Comparison of ENCODE assay signal across 1 cellular context in genomic region chr5:146290318-146290717, GRCh38.
A peak's percentile ranks its signal among the peaks of the same experiment; 100 is the strongest.
TF ChIP-seq lines count a peak whose summit lies in the region.

No MANE protein-coding gene starts in this region.

TF ChIP-seq in HEK293, 187 proteins besides CTCF, POLR2A, EP300 and RAD21 (continued from another document):
- no peak for TF ChIP-seq ZNF692 (tag by site-specific recombination; IDR thresholded peaks at IDR 0.05)
- TF ChIP-seq TSHZ1 (tag by site-specific recombination; IDR thresholded peaks at IDR 0.05; ENCODE audit: borderline replicate concordance) = no peak
- TF ChIP-seq PRDM10 (tag by site-specific recombination; IDR thresholded peaks at IDR 0.05) = peak; percentile 34; the same call in 1 of the 2 replicates
- TF ChIP-seq PRDM4 (tag by site-specific recombination; IDR thresholded peaks at IDR 0.05) = peak; percentile 24; the same call in 1 of the 2 replicates
- peak; percentile 49; the same call in 1 of the 2 replicates for TF ChIP-seq PRDM6 (tag by site-specific recombination; IDR thresholded peaks at IDR 0.05)
- TF ChIP-seq ZNF501 (tag by site-specific recombination; IDR thresholded peaks at IDR 0.05) = peak; percentile 32; the same call in 1 of the 2 replicates
- no peak for TF ChIP-seq ATF2 (tag by site-specific recombination; IDR thresholded peaks at IDR 0.05; ENCODE audit: low read depth)
- TF ChIP-seq ZNF639 (tag by site-specific recombination; IDR thresholded peaks at IDR 0.05) = peak; percentile 18; the same call in 1 of the 2 replicates
- TF ChIP-seq MZF1 (tag by site-specific recombination; IDR thresholded peaks at IDR 0.05; ENCODE audit: borderline replicate concordance) = no peak
- peak; percentile 35; the same call in 1 of the 2 replicates for TF ChIP-seq GLI2 (tag by site-specific recombination; IDR thresholded peaks at IDR 0.05; ENCODE audit: borderline replicate concordance, low read depth)
- TF ChIP-seq ZNF660 (tag by site-specific recombination; IDR thresholded peaks at IDR 0.05) = no peak
- TF ChIP-seq ZNF785 (tag by site-specific recombination; IDR thresholded peaks at IDR 0.05) = no peak
- TF ChIP-seq ZNF132 (tag by site-specific recombination; IDR thresholded peaks at IDR 0.05; ENCODE audit: borderline replicate concordance) = no peak
- no peak for TF ChIP-seq ZNF473 (tag by site-specific recombination; IDR thresholded peaks at IDR 0.05)
- TF ChIP-seq ZNF664 (tag by site-specific recombination; IDR thresholded peaks at IDR 0.05) = no peak
- TF ChIP-seq HIC1 (tag by site-specific recombination; IDR thresholded peaks at IDR 0.05) = peak; percentile 38; the same call in 1 of the 2 replicates
- TF ChIP-seq ZNF292 (tag by site-specific recombination; IDR thresholded peaks at IDR 0.05; ENCODE audit: borderline replicate concordance, low read depth) = no peak
- TF ChIP-seq KLF10 (tag by site-specific recombination; IDR thresholded peaks at IDR 0.05) = no peak
- no peak for TF ChIP-seq ZNF214 (tag by site-specific recombination; IDR thresholded peaks at IDR 0.05; ENCODE audit: borderline replicate concordance)
- TF ChIP-seq OSR2 (tag by site-specific recombination; IDR thresholded peaks at IDR 0.05) = peak; percentile 77
- TF ChIP-seq PATZ1 (tag by site-specific recombination; IDR thresholded peaks at IDR 0.05) = no peak; the same call in 1 of the 2 replicates
- no peak for TF ChIP-seq ZNF670 (tag by site-specific recombination; IDR thresholded peaks at IDR 0.05; ENCODE audit: low read depth)
- TF ChIP-seq ZNF510 (tag by site-specific recombination; IDR thresholded peaks at IDR 0.05; ENCODE audit: insufficient replicate concordance) = no peak
- TF ChIP-seq ZNF837 (tag by site-specific recombination; IDR thresholded peaks at IDR 0.05) = no peak
- TF ChIP-seq ZNF24 (tag by site-specific recombination; IDR thresholded peaks at IDR 0.05) = peak; percentile 59; the same call in 1 of the 2 replicates
- TF ChIP-seq ZFP3 (tag by site-specific recombination; IDR thresholded peaks at IDR 0.05; ENCODE audit: low read depth) = no peak
- no peak for TF ChIP-seq ZNF398 (tag by site-specific recombination; IDR thresholded peaks at IDR 0.05)
- peak; percentile 33; the same call in 1 of the 2 replicates for TF ChIP-seq SP7 (tag by site-specific recombination; IDR thresholded peaks at IDR 0.05)
- TF ChIP-seq ZSCAN30 (tag by site-specific recombination; IDR thresholded peaks at IDR 0.05) = 0 out of 2 replicates have a peak, but pooled peaks have one; percentile 14
